ENCODE assay signal across 12 cellular contexts in genomic region chr1:228802386-228803221, GRCh38.
A peak's percentile ranks its signal among the peaks of the same experiment; 100 is the strongest.
DNase-seq lines count a peak whose midpoint lies in the region; ATAC-seq and TF ChIP-seq lines count a peak whose summit lies in the region.
"Had no signal": no experiment of that assay in that cellular context is flagged by ENCODE, and none has a peak within 500 bp of the region (broad histone marks: within the 10 kb centered on the region; RNA-seq: fewer than 3 reads in every experiment).

No MANE protein-coding gene starts in this region.

- CTCF ChIA-PET in activated CD4-positive, alpha-beta memory T cell treated with anti-CD3 and anti-CD28 coated beads for 36 hours (lab: Charles Lee): interaction anchor here (1.9 kb wide), 1 partner anchor 8 kb away, joined by 8 read pairs; no protein-coding TSS in a partner anchor

- H3K27me3 Mint-ChIP-seq in activated CD4-positive, alpha-beta memory T cell treated with anti-CD3 and anti-CD28 coated beads for 36 hours: peaks cover 4% of the 10 kb centered on the region
- H3K27me3 Mint-ChIP-seq: activated naive CD4-positive, alpha-beta T cell treated with anti-CD3 and anti-CD28 coated beads, Interleukin-2, amount 50 U/mL, for 24 hours had no signal

- H3K4me1 ChIP-seq in BLaER1 treated with 17β-estradiol and CSF1 and Interleukin-3, amounts not matched to agents 10 nM and 100 nM: peaks cover 7 to 21% (median 15%) of the 10 kb centered on the region in 10 experiments; a peak in 17 of 20 replicates
- peaks cover 12 to 69% (median 15%) of the 10 kb centered on the region in 3 donors for H3K4me1 ChIP-seq in gastroesophageal sphincter

- H3K4me3 ChIP-seq in BLaER1 treated with 17β-estradiol and CSF1 and Interleukin-3, amounts not matched to agents 10 nM and 100 nM: no peak overlapping the region
- no peak overlapping the region for H3K4me3 ChIP-seq in gastroesophageal sphincter
- H3K4me3 ChIP-seq in dorsolateral prefrontal cortex: no peak overlapping the region

- H3K27me3 ChIP-seq in BLaER1 treated with 17β-estradiol and CSF1 and Interleukin-3, amounts not matched to agents 10 nM and 100 nM: no peaks in the 10 kb centered on the region
- H3K27me3 ChIP-seq in gastroesophageal sphincter (no peaks in the 10 kb centered on the region), dorsolateral prefrontal cortex (no peaks in the 10 kb centered on the region)

- peak overlapping the region in 6 of 11 experiments; percentile 2 to 39 (median 7); a peak in 6 of 22 replicates for H3K4me2 ChIP-seq in BLaER1 treated with 17β-estradiol and CSF1 and Interleukin-3, amounts not matched to agents 10 nM and 100 nM

- no peaks in the 10 kb centered on the region for H3K36me3 Mint-ChIP-seq in activated CD4-positive, alpha-beta memory T cell treated with anti-CD3 and anti-CD28 coated beads for 36 hours

- no peak overlapping the region for H3K27ac Mint-ChIP-seq in activated CD4-positive, alpha-beta memory T cell treated with anti-CD3 and anti-CD28 coated beads for 36 hours
- H3K27ac Mint-ChIP-seq: activated naive CD4-positive, alpha-beta T cell treated with anti-CD3 and anti-CD28 coated beads, Interleukin-2, amount 50 U/mL, for 24 hours had no signal

- intact Hi-C loops in activated CD4-positive, alpha-beta memory T cell treated with anti-CD3 and anti-CD28 coated beads for 36 hours (cut with micrococcal nuclease): no loop called here
- intact Hi-C loops in dorsolateral prefrontal cortex (cut with DNase I): no loop called here

- H3K9ac ChIP-seq in BLaER1 treated with 17β-estradiol and CSF1 and Interleukin-3, amounts not matched to agents 10 nM and 100 nM: no peak overlapping the region

- WGBS in gastroesophageal sphincter (ENCODE audit: low coverage in 1 of 2), 2 donors: 32 to 50% methylated on average over 5 to 11 of the region's 11 CpGs

- POLR2A ChIA-PET in activated CD4-positive, alpha-beta memory T cell treated with anti-CD3 and anti-CD28 coated beads for 36 hours (lab: Charles Lee): no interaction called here

- DNase-seq in NCI-H345 (lab: John Stamatoyannopoulos, UW) (peak; percentile 53), pons (ENCODE audit: low spot score) (peak; percentile 56), dorsolateral prefrontal cortex (no peak)
- DNase-seq in activated CD4-positive, CD25-positive, alpha-beta regulatory T cell (lab: John Stamatoyannopoulos, UW): no peak
- no peak for DNase-seq in activated CD4-positive, alpha-beta memory T cell treated with anti-CD3 and anti-CD28 coated beads for 36 hours
- no peak for DNase-seq in activated CD8-positive, alpha-beta memory T cell treated with anti-CD3 and anti-CD28 coated beads, Interleukin-2, amount 50 U/mL, for 48 hours
- DNase-seq: kidney glomerular epithelial cell, retina, WERI-Rb-1 had no signal

- TF ChIP-seq CTCF in gastroesophageal sphincter (IDR thresholded peaks at IDR 0.05) (no peak), dorsolateral prefrontal cortex (IDR thresholded peaks at IDR 0.05 in 54 of 56, conservative IDR thresholded peaks at IDR 0.05 in 2 of 56; ENCODE audit: low read depth in 1 of 56, partially characterized antibody in 56 of 56) (no peak)

- no peak overlapping the region for H3K4me3 Mint-ChIP-seq in activated CD4-positive, alpha-beta memory T cell treated with anti-CD3 and anti-CD28 coated beads for 36 hours
- H3K4me3 Mint-ChIP-seq: activated naive CD4-positive, alpha-beta T cell treated with anti-CD3 and anti-CD28 coated beads, Interleukin-2, amount 50 U/mL, for 24 hours had no signal

- H3K27ac ChIP-seq in BLaER1 treated with 17β-estradiol and CSF1 and Interleukin-3, amounts not matched to agents 10 nM and 100 nM: no peak overlapping the region
- H3K27ac ChIP-seq in gastroesophageal sphincter (peak overlapping the region; percentile 39 to 78 (median 70)), dorsolateral prefrontal cortex (peak overlapping the region in 29 of 59 donors; percentile 4 to 72 (median 36))
- H3K27ac ChIP-seq: WERI-Rb-1 had no signal

- no peaks in the 10 kb centered on the region for H3K9me3 Mint-ChIP-seq in activated CD4-positive, alpha-beta memory T cell treated with anti-CD3 and anti-CD28 coated beads for 36 hours

- peak; percentile 77 for ATAC-seq in gastroesophageal sphincter

- H4K20me1 ChIP-seq in BLaER1 treated with 17β-estradiol and CSF1 and Interleukin-3, amounts not matched to agents 10 nM and 100 nM: no peaks in the 10 kb centered on the region

- no peak for TF ChIP-seq EP300 in gastroesophageal sphincter (IDR thresholded peaks at IDR 0.05)

- no peak for TF ChIP-seq POLR2A in gastroesophageal sphincter (IDR thresholded peaks at IDR 0.05)

- H3K36me3 ChIP-seq in BLaER1 treated with 17β-estradiol and CSF1 and Interleukin-3, amounts not matched to agents 10 nM and 100 nM: no peaks in the 10 kb centered on the region
- H3K36me3 ChIP-seq in gastroesophageal sphincter: no peaks in the 10 kb centered on the region
- H3K36me3 ChIP-seq: WERI-Rb-1 had no signal

- peaks cover 14 to 35% (median 26%) of the 10 kb centered on the region in 11 experiments for H3K9me3 ChIP-seq in BLaER1 treated with 17β-estradiol and CSF1 and Interleukin-3, amounts not matched to agents 10 nM and 100 nM (replicated peaks in 1 of 11)
- no peaks in the 10 kb centered on the region for H3K9me3 ChIP-seq in gastroesophageal sphincter

- peaks cover 18% of the 10 kb centered on the region for H3K4me1 Mint-ChIP-seq in activated CD4-positive, alpha-beta memory T cell treated with anti-CD3 and anti-CD28 coated beads for 36 hours (ENCODE audit: low read depth)

Comparison
In these comparisons a context has a peak if more than half of its experiments do, and no peak if none do; other contexts are left out.
1. H3K27ac ChIP-seq: peak in gastroesophageal sphincter (4 of 4); none in BLaER1 treated with 17β-estradiol and CSF1 and Interleukin-3, amounts not matched to agents 10 nM and 100 nM (0 of 11).
2. DNase-seq: peak in NCI-H345 (single experiment) and pons (single experiment); none in activated CD4-positive, CD25-positive, alpha-beta regulatory T cell (0 of 4), activated CD4-positive, alpha-beta memory T cell treated with anti-CD3 and anti-CD28 coated beads for 36 hours (single experiment), dorsolateral prefrontal cortex (0 of 10) and activated CD8-positive, alpha-beta memory T cell treated with anti-CD3 and anti-CD28 coated beads, Interleukin-2, amount 50 U/mL, for 48 hours (single experiment).